ENCODE assay signal across 1 cellular context in the genomic region with DNA sequence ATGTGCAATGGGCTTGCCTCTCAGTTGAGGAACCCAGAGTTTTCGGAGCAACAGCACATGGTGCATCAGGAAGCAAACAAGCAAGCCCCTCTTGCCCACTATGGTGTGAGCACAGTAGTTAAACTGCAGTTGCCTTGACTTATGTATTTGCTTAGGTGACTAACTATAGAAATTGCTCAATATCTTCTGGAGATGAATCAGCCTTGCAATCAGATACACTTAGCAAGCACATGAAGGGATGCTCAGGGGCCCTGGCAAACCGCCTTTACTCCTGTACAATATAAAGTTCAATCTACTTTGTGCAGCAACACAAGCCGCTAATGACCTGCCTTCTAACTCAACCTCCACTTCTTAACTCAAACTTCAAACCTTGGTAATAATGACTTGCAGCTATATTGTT.
TF ChIP-seq lines count a peak whose summit lies in the region.

No MANE protein-coding gene starts in this region.

TF ChIP-seq in HepG2, 621 proteins besides CTCF, POLR2A, EP300 and RAD21 (continued from another document):
- TF ChIP-seq, protein P1, sequence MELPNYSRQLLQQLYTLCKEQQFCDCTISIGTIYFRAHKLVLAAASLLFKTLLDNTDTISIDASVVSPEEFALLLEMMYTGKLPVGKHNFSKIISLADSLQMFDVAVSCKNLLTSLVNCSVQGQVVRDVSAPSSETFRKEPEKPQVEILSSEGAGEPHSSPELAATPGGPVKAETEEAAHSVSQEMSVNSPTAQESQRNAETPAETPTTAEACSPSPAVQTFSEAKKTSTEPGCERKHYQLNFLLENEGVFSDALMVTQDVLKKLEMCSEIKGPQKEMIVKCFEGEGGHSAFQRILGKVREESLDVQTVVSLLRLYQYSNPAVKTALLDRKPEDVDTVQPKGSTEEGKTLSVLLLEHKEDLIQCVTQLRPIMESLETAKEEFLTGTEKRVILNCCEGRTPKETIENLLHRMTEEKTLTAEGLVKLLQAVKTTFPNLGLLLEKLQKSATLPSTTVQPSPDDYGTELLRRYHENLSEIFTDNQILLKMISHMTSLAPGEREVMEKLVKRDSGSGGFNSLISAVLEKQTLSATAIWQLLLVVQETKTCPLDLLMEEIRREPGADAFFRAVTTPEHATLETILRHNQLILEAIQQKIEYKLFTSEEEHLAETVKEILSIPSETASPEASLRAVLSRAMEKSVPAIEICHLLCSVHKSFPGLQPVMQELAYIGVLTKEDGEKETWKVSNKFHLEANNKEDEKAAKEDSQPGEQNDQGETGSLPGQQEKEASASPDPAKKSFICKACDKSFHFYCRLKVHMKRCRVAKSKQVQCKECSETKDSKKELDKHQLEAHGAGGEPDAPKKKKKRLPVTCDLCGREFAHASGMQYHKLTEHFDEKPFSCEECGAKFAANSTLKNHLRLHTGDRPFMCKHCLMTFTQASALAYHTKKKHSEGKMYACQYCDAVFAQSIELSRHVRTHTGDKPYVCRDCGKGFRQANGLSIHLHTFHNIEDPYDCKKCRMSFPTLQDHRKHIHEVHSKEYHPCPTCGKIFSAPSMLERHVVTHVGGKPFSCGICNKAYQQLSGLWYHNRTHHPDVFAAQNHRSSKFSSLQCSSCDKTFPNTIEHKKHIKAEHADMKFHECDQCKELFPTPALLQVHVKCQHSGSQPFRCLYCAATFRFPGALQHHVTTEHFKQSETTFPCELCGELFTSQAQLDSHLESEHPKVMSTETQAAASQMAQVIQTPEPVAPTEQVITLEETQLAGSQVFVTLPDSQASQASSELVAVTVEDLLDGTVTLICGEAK (IDR thresholded peaks at IDR 0.05): no peak
- TF ChIP-seq, protein P1 (CRISPR knock-in tag; IDR thresholded peaks at IDR 0.05): no peak
- TF ChIP-seq ZFP1 (CRISPR knock-in tag; IDR thresholded peaks at IDR 0.05) (no peak), BRD4 (CRISPR knock-in tag; IDR thresholded peaks at IDR 0.05) (no peak), MAF1 (CRISPR knock-in tag; IDR thresholded peaks at IDR 0.05; ENCODE audit: borderline replicate concordance) (no peak), SRSF1 (optimal IDR thresholded peaks at IDR 0.05; ENCODE audit: low read depth, low read length) (no peak)
